27 cellular contexts compared by ENCODE assay signal in genomic region chr1:198865288-198865687, GRCh38.
"Had no signal": no experiment of that assay in that cellular context is flagged by ENCODE, and none has a peak within 500 bp of the region (broad histone marks: within the 10 kb centered on the region; RNA-seq: fewer than 3 reads in every experiment).

No MANE protein-coding gene starts in this region.

- H3K27ac ChIP-seq: coronary artery, esophagus muscularis mucosa, foreskin keratinocyte, gastroesophageal sphincter, hepatocyte, ovary, right lobe of liver, spleen, stomach, testis, tibial artery had no signal

- H3K9me3 Mint-ChIP-seq: central memory CD8-positive, alpha-beta T cell; mesothelial cell of epicardium; naive thymus-derived CD8-positive, alpha-beta T cell; type B pancreatic cell had no signal

- H3K4me1 Mint-ChIP-seq: central memory CD8-positive, alpha-beta T cell; naive thymus-derived CD8-positive, alpha-beta T cell had no signal

- H2AFZ ChIP-seq: hepatocyte had no signal

- DNase-seq: dermis blood vessel endothelial cell; effector memory CD4-positive, alpha-beta T cell; foreskin keratinocyte; heart left ventricle; kidney; mesenchymal stem cell; mucosa of descending colon; naive thymus-derived CD8-positive, alpha-beta T cell; occipital lobe; ovary; posterior cingulate gyrus; retina; right lobe of liver; spleen; stimulated activated CD4-positive, alpha-beta T cell treated with anti-CD3 and anti-CD28 coated beads, Interleukin-2, amount 100 ng/mL, for 48 hours; stimulated activated naive CD4-positive, alpha-beta T cell treated with Interleukin-2 at 50 U/mL for 16 hours; stomach; testis; tibial artery had no signal

- ATAC-seq: foreskin keratinocyte; gastroesophageal sphincter; heart left ventricle; left lobe of liver; mucosa of descending colon; naive thymus-derived CD8-positive, alpha-beta T cell; right lobe of liver had no signal

- H3K4me2 ChIP-seq: hepatocyte had no signal

- H3K27me3 Mint-ChIP-seq: central memory CD8-positive, alpha-beta T cell; naive thymus-derived CD8-positive, alpha-beta T cell; type B pancreatic cell had no signal

- H3K4me3 Mint-ChIP-seq: central memory CD8-positive, alpha-beta T cell; mesothelial cell of epicardium; naive thymus-derived CD8-positive, alpha-beta T cell; type B pancreatic cell had no signal

- H3K27ac Mint-ChIP-seq: mesothelial cell of epicardium; naive thymus-derived CD8-positive, alpha-beta T cell; type B pancreatic cell had no signal

- H3K36me3 ChIP-seq: esophagus muscularis mucosa, gastroesophageal sphincter, heart left ventricle, ovary, right lobe of liver, spleen, stomach, tibial artery had no signal

- H3K4me3 ChIP-seq: coronary artery, esophagus muscularis mucosa, gastroesophageal sphincter, heart left ventricle, hepatocyte, mucosa of descending colon, ovary, right lobe of liver, spleen, stomach, testis, tibial artery had no signal

- H3K9me3 ChIP-seq: esophagus muscularis mucosa, gastroesophageal sphincter, heart left ventricle, mucosa of descending colon, ovary, right lobe of liver, spleen, stomach, testis, tibial artery had no signal

- H3K27me3 ChIP-seq: esophagus muscularis mucosa, foreskin keratinocyte, gastroesophageal sphincter, heart left ventricle, hepatocyte, ovary, right lobe of liver, spleen, stomach, testis, tibial artery had no signal

- H3K4me1 ChIP-seq: foreskin keratinocyte, gastroesophageal sphincter, right lobe of liver, spleen, stomach, tibial artery had no signal
